In the genomic region with DNA sequence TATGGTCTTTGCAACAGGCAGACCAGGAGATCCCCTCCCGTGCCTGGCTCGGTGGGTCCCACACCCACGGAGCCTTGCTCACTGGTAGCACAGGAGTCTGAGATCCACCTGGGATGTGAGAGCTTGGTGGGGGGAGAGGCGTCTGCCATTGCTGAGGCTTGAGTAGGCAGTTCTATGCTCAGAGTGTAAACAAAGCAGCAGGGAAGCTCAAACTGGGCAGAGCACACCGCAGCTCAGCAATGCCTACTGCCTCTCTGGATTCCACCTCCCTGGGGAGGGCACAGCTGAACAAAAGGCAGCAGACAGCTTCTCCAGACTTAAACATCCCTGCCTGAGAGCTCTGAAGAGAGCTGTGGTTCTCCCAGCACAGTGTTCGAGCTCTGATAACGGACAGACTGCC, we compare ENCODE assay signal across 25 cellular contexts.
DNase-seq lines count a peak whose midpoint lies in the region; ATAC-seq, FAIRE-seq and TF ChIP-seq lines count a peak whose summit lies in the region.
"Had no signal": no experiment of that assay in that cellular context is flagged by ENCODE, and none has a peak within 500 bp of the region (broad histone marks: within the 10 kb centered on the region; RNA-seq: fewer than 3 reads in every experiment).

No MANE protein-coding gene starts in this region.

- DNase-seq in NCI-H748 (lab: John Stamatoyannopoulos, UW; ENCODE audit: unreplicated experiment) (peak; percentile 15), NCI-H748 treated with DMSO at 0.1 percent for 48 hours (lab: John Stamatoyannopoulos, UW) (no peak), NCI-H2107 (lab: John Stamatoyannopoulos, UW) (peak; percentile 39), astrocyte of the hippocampus (ENCODE audit: low read depth, low spot score) (peak; percentile 8), retina (peak; percentile 3), left colon (no peak), activated gamma-delta T cell treated with Interleukin-2 at 50 U/mL for 16 hours (no peak), H54 (ENCODE audit: insufficient read length, low spot score) (no peak)
- DNase-seq: activated CD4-positive, alpha-beta memory T cell treated with anti-CD3 and anti-CD28 coated beads for 36 hours; activated CD4-positive, CD25-positive, alpha-beta regulatory T cell; activated effector memory CD4-positive, alpha-beta T cell treated with anti-CD3 and anti-CD28 coated beads, Interleukin-2, amount 50 U/mL, for 16 hours; activated T-cell treated with anti-CD3 and anti-CD28 coated beads for 4 hours; effector memory CD4-positive, alpha-beta T cell; MM.1S; NCI-H1930; NCI-H526 treated with DMSO at 0.1 percent for 48 hours; occipital lobe; OCI-M1; spleen; T1000 had no signal

- FAIRE-seq in H54 (lab: Jason Lieb, UNC), result no peak
- FAIRE-seq: frontal cortex, GM19239, K562, kidney had no signal

- no peak for TF ChIP-seq POLR2A in H54 (IDR thresholded peaks at IDR 0.05; ENCODE audit: low read depth, low read length)

- intact Hi-C loops in left colon (cut with DNase I, micrococcal nuclease), result no loop called here

- ATAC-seq in left colon, result no peak
- ATAC-seq: esophagus mucosa, K562 had no signal

Comparison
In these comparisons a context has a peak if more than half of its experiments do, and no peak if none do; other contexts are left out.
1. DNase-seq: peak in NCI-H748 (single experiment), NCI-H2107 (single experiment), astrocyte of the hippocampus (single experiment) and retina (single experiment); none in NCI-H748 treated with DMSO at 0.1 percent for 48 hours (single experiment), left colon (0 of 2), activated gamma-delta T cell treated with Interleukin-2 at 50 U/mL for 16 hours (single experiment) and H54 (single experiment).